Comparison of ENCODE assay signal across 14 cellular contexts in genomic region chr11:103070142-103070541, GRCh38. TPM values are rescaled to one million over a fixed set of nuclear protein-coding genes. Genes with fewer than 3 reads are reported as not detected.
DNase-seq lines count a peak whose midpoint lies in the region; ATAC-seq and TF ChIP-seq lines count a peak whose summit lies in the region.
"Had no signal": no experiment of that assay in that cellular context is flagged by ENCODE, and none has a peak within 500 bp of the region (broad histone marks: within the 10 kb centered on the region; RNA-seq: fewer than 3 reads in every experiment).

No MANE protein-coding gene starts in this region.

- H3K4me1 ChIP-seq in uterus: no peaks in the 10 kb centered on the region
- H3K4me1 ChIP-seq: esophagus squamous epithelium had no signal

- no peak overlapping the region for H3K27ac ChIP-seq in uterus
- H3K27ac ChIP-seq: esophagus squamous epithelium had no signal

- peaks cover 37% of the 10 kb centered on the region for H3K36me3 Mint-ChIP-seq in activated T-cell treated with anti-CD3 and anti-CD28 coated beads, Interleukin-2, amount 50 U/mL, for 4 hours (ENCODE audit: insufficient read depth)
- peaks cover 76% of the 10 kb centered on the region for H3K36me3 Mint-ChIP-seq in activated T-helper 2 cell treated with anti-CD3 and anti-CD28 coated beads, Interferon-gamma antibody, Interleukin-2, Interleukin-4, amounts not matched to agents 10 μg/mL and 5 μg/mL and 100 μg/mL, durations not matched to agents 14 hours and 24 hours and 36 hours (ENCODE audit: low read depth)

- no peak for TF ChIP-seq CTCF in uterus (IDR thresholded peaks at IDR 0.05)

- TF ChIP-seq POLR2A in uterus (IDR thresholded peaks at IDR 0.05): no peak

- no peaks in the 10 kb centered on the region for H3K27me3 ChIP-seq in uterus
- H3K27me3 ChIP-seq: esophagus squamous epithelium, MG63 had no signal

- H3K36me3 ChIP-seq in uterus: no peaks in the 10 kb centered on the region

- H3K4me3 ChIP-seq in uterus: no peak overlapping the region
- H3K4me3 ChIP-seq: esophagus squamous epithelium, MG63 had no signal

- intact Hi-C loops in activated T-helper 2 cell treated with anti-CD3 and anti-CD28 coated beads, Interferon-gamma antibody, Interleukin-2, Interleukin-4, amounts not matched to agents 10 μg/mL and 5 μg/mL and 100 μg/mL, durations not matched to agents 14 hours and 24 hours and 36 hours (cut with micrococcal nuclease): no loop called here
- intact Hi-C loops in uterus (cut with DNase I; ENCODE audit: low total_unique reads): no loop called here
- intact Hi-C loops in Right ventricle myocardium inferior (cut with DNase I): no loop called here

- no peaks in the 10 kb centered on the region for H3K27me3 Mint-ChIP-seq in activated T-cell treated with anti-CD3 and anti-CD28 coated beads, Interleukin-2, amount 50 U/mL, for 4 hours (ENCODE audit: low read depth)
- no peaks in the 10 kb centered on the region for H3K27me3 Mint-ChIP-seq in activated T-helper 2 cell treated with anti-CD3 and anti-CD28 coated beads, Interferon-gamma antibody, Interleukin-2, Interleukin-4, amounts not matched to agents 10 μg/mL and 5 μg/mL and 100 μg/mL, durations not matched to agents 14 hours and 24 hours and 36 hours (ENCODE audit: low read depth)

- peaks cover 40% of the 10 kb centered on the region for H3K4me1 Mint-ChIP-seq in activated T-cell treated with anti-CD3 and anti-CD28 coated beads, Interleukin-2, amount 50 U/mL, for 4 hours (ENCODE audit: low read depth)
- H3K4me1 Mint-ChIP-seq in activated T-helper 2 cell treated with anti-CD3 and anti-CD28 coated beads, Interferon-gamma antibody, Interleukin-2, Interleukin-4, amounts not matched to agents 10 μg/mL and 5 μg/mL and 100 μg/mL, durations not matched to agents 14 hours and 24 hours and 36 hours (ENCODE audit: low read depth): peaks cover 47% of the 10 kb centered on the region

- no peak for DNase-seq in activated T-cell treated with anti-CD3 and anti-CD28 coated beads, Interleukin-2, amount 50 U/mL, for 4 hours
- DNase-seq in activated T-cell treated with anti-CD3 and anti-CD28 coated beads for 4 hours (no peak), uterus (no peak), Right ventricle myocardium inferior (ENCODE audit: missing footprints) (no peak)
- no peak for DNase-seq in activated T-helper 2 cell treated with anti-CD3 and anti-CD28 coated beads, Interferon-gamma antibody, Interleukin-2, Interleukin-4, amounts not matched to agents 10 μg/mL and 5 μg/mL and 100 μg/mL, durations not matched to agents 14 hours and 24 hours and 36 hours (ENCODE audit: low spot score)
- DNase-seq in stimulated activated naive CD8-positive, alpha-beta T cell treated with anti-CD3 and anti-CD28 coated beads, Interleukin-15, Interleukin-2, amounts not matched to agents 100 U/mL and 50 U/mL, for 24 hours: no peak
- DNase-seq: activated CD4-positive, alpha-beta T cell treated with anti-CD3 and anti-CD28 coated beads for 1 hour; activated naive CD4-positive, alpha-beta T cell; esophagus squamous epithelium; MG63; SK-N-SH; trophoblast cell had no signal

- no peak for ATAC-seq in activated T-cell treated with anti-CD3 and anti-CD28 coated beads, Interleukin-2, amount 50 U/mL, for 4 hours
- ATAC-seq in HG03469 (IDR thresholded peaks at IDR 0.05; ENCODE audit: unreplicated experiment) (peak; percentile 56), HG02884 (IDR thresholded peaks at IDR 0.05; ENCODE audit: unreplicated experiment) (no peak), Right ventricle myocardium inferior (no peak)
- peak; percentile 55 for ATAC-seq in stimulated activated naive CD8-positive, alpha-beta T cell treated with anti-CD3 and anti-CD28 coated beads, Interleukin-15, Interleukin-2, amounts not matched to agents 100 U/mL and 50 U/mL, for 24 hours

- peak overlapping the region; percentile 4 for H3K4me3 Mint-ChIP-seq in activated T-cell treated with anti-CD3 and anti-CD28 coated beads, Interleukin-2, amount 50 U/mL, for 4 hours
- peak overlapping the region; percentile 43 for H3K4me3 Mint-ChIP-seq in activated T-helper 2 cell treated with anti-CD3 and anti-CD28 coated beads, Interferon-gamma antibody, Interleukin-2, Interleukin-4, amounts not matched to agents 10 μg/mL and 5 μg/mL and 100 μg/mL, durations not matched to agents 14 hours and 24 hours and 36 hours (ENCODE audit: low read depth)

- H3K27ac Mint-ChIP-seq in activated T-helper 2 cell treated with anti-CD3 and anti-CD28 coated beads, Interferon-gamma antibody, Interleukin-2, Interleukin-4, amounts not matched to agents 10 μg/mL and 5 μg/mL and 100 μg/mL, durations not matched to agents 14 hours and 24 hours and 36 hours: peak overlapping the region; percentile 46

- H3K9me3 Mint-ChIP-seq in activated T-cell treated with anti-CD3 and anti-CD28 coated beads, Interleukin-2, amount 50 U/mL, for 4 hours: no peaks in the 10 kb centered on the region
- H3K9me3 Mint-ChIP-seq in activated T-helper 2 cell treated with anti-CD3 and anti-CD28 coated beads, Interferon-gamma antibody, Interleukin-2, Interleukin-4, amounts not matched to agents 10 μg/mL and 5 μg/mL and 100 μg/mL, durations not matched to agents 14 hours and 24 hours and 36 hours: no peaks in the 10 kb centered on the region

- no peaks in the 10 kb centered on the region for H3K9me3 ChIP-seq in uterus
- H3K9me3 ChIP-seq: esophagus squamous epithelium, MG63, SK-N-SH had no signal

RNA-seq across cellular contexts. Expression of gene DCUN1D5, which starts 21.8 kb away (rescaled TPM):
- 100 to 1,000 TPM; 102 to 121 (median 110) TPM for total RNA-seq in activated T-cell treated with anti-CD3 and anti-CD28 coated beads, Interleukin-2, amount 50 U/mL, for 4 hours
- 59.7 and 66.6 TPM in 2 replicates for total RNA-seq in activated T-helper 2 cell treated with anti-CD3 and anti-CD28 coated beads, Interferon-gamma antibody, Interleukin-2, Interleukin-4, amounts not matched to agents 10 μg/mL and 5 μg/mL and 100 μg/mL, durations not matched to agents 14 hours and 24 hours and 36 hours
- total RNA-seq in uterus: 10 to 100 TPM in 3 of 4 donors, 1 to 10 TPM in 1; 1.8 to 54.1 (median 22.4) TPM
- 30.8 TPM for total RNA-seq in Right ventricle myocardium inferior

RNA-seq across cellular contexts. Expression of gene DYNC2H1, which starts 39.1 kb away (rescaled TPM):
- total RNA-seq in activated T-cell treated with anti-CD3 and anti-CD28 coated beads, Interleukin-2, amount 50 U/mL, for 4 hours: 1 to 10 TPM in 2 of 3 donors, under 1 TPM in 1; 0.98 to 2.3 (median 1.0) TPM
- 0.46 and 0.67 TPM in 2 replicates for total RNA-seq in activated T-helper 2 cell treated with anti-CD3 and anti-CD28 coated beads, Interferon-gamma antibody, Interleukin-2, Interleukin-4, amounts not matched to agents 10 μg/mL and 5 μg/mL and 100 μg/mL, durations not matched to agents 14 hours and 24 hours and 36 hours
- total RNA-seq in uterus (10 to 100 TPM; 24.8 to 96.1 (median 53.5) TPM), Right ventricle myocardium inferior (2.8 TPM)

Comparison
In these comparisons a context has a peak if more than half of its experiments do, and no peak if none do; other contexts are left out.
1. ATAC-seq: peak in HG03469 (single experiment) and stimulated activated naive CD8-positive, alpha-beta T cell treated with anti-CD3 and anti-CD28 coated beads, Interleukin-15, Interleukin-2, amounts not matched to agents 100 U/mL and 50 U/mL, for 24 hours (single experiment); none in activated T-cell treated with anti-CD3 and anti-CD28 coated beads, Interleukin-2, amount 50 U/mL, for 4 hours (0 of 2), HG02884 (single experiment) and Right ventricle myocardium inferior (single experiment).